Comparison of ENCODE assay signal across 16 cellular contexts in the genomic region with DNA sequence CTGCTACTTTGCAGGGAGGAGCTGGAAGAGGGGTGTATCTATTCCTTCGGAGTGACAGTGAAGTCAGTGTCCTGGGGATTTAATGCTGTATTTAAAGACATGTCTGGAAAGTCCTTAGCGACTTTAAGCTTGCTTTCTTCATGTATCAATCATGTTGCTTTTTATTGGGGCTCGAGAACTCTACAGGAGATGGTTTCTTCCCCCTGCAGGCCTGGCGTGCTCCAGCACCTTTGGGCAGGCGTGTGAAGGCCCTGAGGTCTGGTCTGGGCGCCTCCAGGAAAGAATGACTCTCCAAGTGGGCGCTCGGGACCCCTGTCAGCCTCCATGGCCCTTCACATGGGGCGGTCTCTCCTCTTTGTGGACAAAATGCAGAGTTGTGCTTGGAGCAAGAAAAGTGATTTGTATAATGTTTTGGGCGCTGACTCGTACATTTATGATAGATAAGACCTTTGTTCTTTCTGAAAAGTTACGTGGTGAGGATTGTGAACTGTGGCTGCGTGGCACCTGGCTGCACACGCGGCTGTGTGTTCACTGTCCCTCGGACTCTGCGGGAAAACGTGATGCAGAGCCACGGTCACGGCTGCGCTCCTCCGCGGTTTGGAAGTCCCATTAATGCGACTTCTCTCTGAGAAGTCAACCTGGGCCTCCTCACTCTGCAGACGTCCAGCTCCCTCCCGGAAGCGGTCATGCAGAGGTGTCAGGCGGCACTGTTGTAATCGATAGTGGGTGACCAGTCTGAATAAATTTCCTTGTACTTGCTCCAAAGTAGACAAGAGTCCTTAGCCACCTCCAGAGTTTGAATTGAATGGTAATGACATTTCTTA.
DNase-seq lines count a peak whose midpoint lies in the region; ATAC-seq and TF ChIP-seq lines count a peak whose summit lies in the region.
"Had no signal": no experiment of that assay in that cellular context is flagged by ENCODE, and none has a peak within 500 bp of the region (broad histone marks: within the 10 kb centered on the region; RNA-seq: fewer than 3 reads in every experiment).

No MANE protein-coding gene starts in this region.

- peak overlapping the region in 2 of 3 experiments; percentile 13 to 50 for H3K27ac Mint-ChIP-seq in nephron
- H3K27ac Mint-ChIP-seq in activated CD8-positive, alpha-beta memory T cell treated with anti-CD3 and anti-CD28 coated beads, Interleukin-2, amount 10 ng/mL, durations not matched to agents 7 days and 5 days, result no peak overlapping the region
- H3K27ac Mint-ChIP-seq in GM23338, result no peak overlapping the region
- H3K27ac Mint-ChIP-seq: activated CD4-positive, alpha-beta memory T cell treated with anti-CD3 and anti-CD28 coated beads for 36 hours; activated T-helper 1 cell treated with anti-CD3 and anti-CD28 coated beads, Interleukin-12 subunit alpha, Interleukin-12 subunit beta, Interleukin-2, Interleukin-4 antibody, amounts not matched to agents 30 ng/mL and 10 ng/mL and 1 ng/mL, durations not matched to agents 14 hours and 24 hours and 36 hours had no signal

- H3K4me3 Mint-ChIP-seq in nephron, result no peak overlapping the region
- no peak overlapping the region for H3K4me3 Mint-ChIP-seq in activated CD8-positive, alpha-beta memory T cell treated with anti-CD3 and anti-CD28 coated beads, Interleukin-2, amount 10 ng/mL, durations not matched to agents 7 days and 5 days
- no peak overlapping the region for H3K4me3 Mint-ChIP-seq in GM23338
- H3K4me3 Mint-ChIP-seq: activated CD4-positive, alpha-beta memory T cell treated with anti-CD3 and anti-CD28 coated beads for 36 hours; activated T-helper 1 cell treated with anti-CD3 and anti-CD28 coated beads, Interleukin-12 subunit alpha, Interleukin-12 subunit beta, Interleukin-2, Interleukin-4 antibody, amounts not matched to agents 30 ng/mL and 10 ng/mL and 1 ng/mL, durations not matched to agents 14 hours and 24 hours and 36 hours had no signal

- H3K4me1 Mint-ChIP-seq in nephron (peaks cover 39% of the 10 kb centered on the region), GM23338 (peaks cover 11% of the 10 kb centered on the region)
- H3K4me1 Mint-ChIP-seq in activated CD8-positive, alpha-beta memory T cell treated with anti-CD3 and anti-CD28 coated beads, Interleukin-2, amount 10 ng/mL, durations not matched to agents 7 days and 5 days, result peaks cover 38% of the 10 kb centered on the region

- no peaks in the 10 kb centered on the region for H3F3A ChIP-seq in GM23338 (replicated peaks; ENCODE audit: low read depth)

- CTCF ChIA-PET in activated CD8-positive, alpha-beta memory T cell treated with anti-CD3 and anti-CD28 coated beads, Interleukin-2, amount 10 ng/mL, durations not matched to agents 7 days and 5 days (lab: Charles Lee), result no interaction called here

- WGBS in right cardiac atrium, result 83% methylated on average over 29 of the region's 29 CpGs

- no peak overlapping the region for H3K4me2 ChIP-seq in GM23338

- H3K4me3 ChIP-seq in right cardiac atrium (ENCODE audit: low read length) (no peak overlapping the region), left ventricle myocardium inferior (no peak overlapping the region), epithelial cell of proximal tubule (ENCODE audit: low read depth, low read length) (no peak overlapping the region), GM23338 (no peak overlapping the region)
- H3K4me3 ChIP-seq: heart right ventricle had no signal

- H3K27ac ChIP-seq in right cardiac atrium (ENCODE audit: low read length), result no peak overlapping the region
- no peak overlapping the region for H3K27ac ChIP-seq in left ventricle myocardium inferior (replicated peaks)
- H3K27ac ChIP-seq in GM23338 (ENCODE audit: low read depth), result no peak overlapping the region
- H3K27ac ChIP-seq: heart right ventricle had no signal

- H3K9me3 Mint-ChIP-seq in nephron (no peaks in the 10 kb centered on the region), GM23338 (no peaks in the 10 kb centered on the region)
- no peaks in the 10 kb centered on the region for H3K9me3 Mint-ChIP-seq in activated CD8-positive, alpha-beta memory T cell treated with anti-CD3 and anti-CD28 coated beads, Interleukin-2, amount 10 ng/mL, durations not matched to agents 7 days and 5 days (ENCODE audit: low read depth)
- H3K9me3 Mint-ChIP-seq: activated CD4-positive, alpha-beta memory T cell treated with anti-CD3 and anti-CD28 coated beads for 36 hours; activated T-helper 1 cell treated with anti-CD3 and anti-CD28 coated beads, Interleukin-12 subunit alpha, Interleukin-12 subunit beta, Interleukin-2, Interleukin-4 antibody, amounts not matched to agents 30 ng/mL and 10 ng/mL and 1 ng/mL, durations not matched to agents 14 hours and 24 hours and 36 hours had no signal

- no peaks in the 10 kb centered on the region for H3K4me1 ChIP-seq in right cardiac atrium (ENCODE audit: control insufficient read depth, insufficient read depth, low read length)
- H3K4me1 ChIP-seq in left ventricle myocardium inferior, result no peaks in the 10 kb centered on the region
- H3K4me1 ChIP-seq in GM23338 (ENCODE audit: insufficient read depth), result no peaks in the 10 kb centered on the region
- H3K4me1 ChIP-seq: heart right ventricle had no signal

- H3K27me3 ChIP-seq in right cardiac atrium (ENCODE audit: control insufficient read depth, insufficient read depth) (no peaks in the 10 kb centered on the region), left ventricle myocardium inferior (ENCODE audit: low read depth) (no peaks in the 10 kb centered on the region), GM23338 (ENCODE audit: insufficient read depth) (no peaks in the 10 kb centered on the region)
- H3K27me3 ChIP-seq: heart right ventricle had no signal

- no peaks in the 10 kb centered on the region for H4K20me1 ChIP-seq in GM23338 (replicated peaks; ENCODE audit: insufficient read depth)

- no peaks in the 10 kb centered on the region for H3K9me2 ChIP-seq in GM23338 (ENCODE audit: insufficient read depth)

- no peak for ATAC-seq in right cardiac atrium
- no peak for ATAC-seq in activated CD8-positive, alpha-beta memory T cell treated with anti-CD3 and anti-CD28 coated beads, Interleukin-2, amount 10 ng/mL, durations not matched to agents 7 days and 5 days
- no peak for ATAC-seq in GM23338
- ATAC-seq: heart right ventricle had no signal

- H3K27me3 Mint-ChIP-seq in nephron (ENCODE audit: low read depth) (peaks cover 3% of the 10 kb centered on the region), GM23338 (ENCODE audit: insufficient read depth, low read depth, poor library complexity) (peaks cover 10% of the 10 kb centered on the region)
- no peaks in the 10 kb centered on the region for H3K27me3 Mint-ChIP-seq in activated CD8-positive, alpha-beta memory T cell treated with anti-CD3 and anti-CD28 coated beads, Interleukin-2, amount 10 ng/mL, durations not matched to agents 7 days and 5 days
- H3K27me3 Mint-ChIP-seq: activated CD4-positive, alpha-beta memory T cell treated with anti-CD3 and anti-CD28 coated beads for 36 hours had no signal

- no peak overlapping the region for H2AFZ ChIP-seq in GM23338

- H3K36me3 Mint-ChIP-seq in nephron (ENCODE audit: low read depth) (no peaks in the 10 kb centered on the region), GM23338 (ENCODE audit: low read depth) (no peaks in the 10 kb centered on the region)
- no peaks in the 10 kb centered on the region for H3K36me3 Mint-ChIP-seq in activated CD8-positive, alpha-beta memory T cell treated with anti-CD3 and anti-CD28 coated beads, Interleukin-2, amount 10 ng/mL, durations not matched to agents 7 days and 5 days
- H3K36me3 Mint-ChIP-seq: activated CD4-positive, alpha-beta memory T cell treated with anti-CD3 and anti-CD28 coated beads for 36 hours had no signal

- H3K9me3 ChIP-seq in right cardiac atrium (ENCODE audit: control insufficient read depth, low read length), result no peaks in the 10 kb centered on the region
- H3K9me3 ChIP-seq in left ventricle myocardium inferior (replicated peaks), result no peaks in the 10 kb centered on the region
- H3K9me3 ChIP-seq: heart right ventricle had no signal

- H3K36me3 ChIP-seq in left ventricle myocardium inferior, result no peaks in the 10 kb centered on the region
- no peaks in the 10 kb centered on the region for H3K36me3 ChIP-seq in GM23338 (ENCODE audit: insufficient read depth)
- H3K36me3 ChIP-seq: heart right ventricle had no signal

- intact Hi-C loops in right cardiac atrium (cut with DNase I) (no loop called here), left ventricle myocardium inferior (cut with micrococcal nuclease) (no loop called here)

- H3K79me2 ChIP-seq in GM23338 (replicated peaks; ENCODE audit: insufficient read depth), result no peaks in the 10 kb centered on the region

- TF ChIP-seq CTCF in left ventricle myocardium inferior (IDR thresholded peaks at IDR 0.05; ENCODE audit: borderline replicate concordance) (no peak), epithelial cell of proximal tubule (conservative IDR thresholded peaks at IDR 0.05; ENCODE audit: low read depth, low read length) (peak; percentile 17), nephron (IDR thresholded peaks at IDR 0.05; ENCODE audit: unreplicated experiment in 3 of 3) (no peak), GM23338 (conservative IDR thresholded peaks at IDR 0.05; ENCODE audit: low read depth in 2 of 2) (no peak)

- DNase-seq in right cardiac atrium (peak in 2 of 3 donors; percentile 19 to 26), left ventricle myocardium inferior (no peak), epithelial cell of proximal tubule (ENCODE audit: low read depth) (no peak), GM23338 (ENCODE audit: low spot score) (no peak), KG1 (lab: John Stamatoyannopoulos, UW) (no peak), NAMALWA (ENCODE audit: low spot score) (no peak)
- DNase-seq in activated CD8-positive, alpha-beta memory T cell treated with anti-CD3 and anti-CD28 coated beads, Interleukin-2, amount 10 ng/mL, durations not matched to agents 7 days and 5 days, result no peak
- DNase-seq: activated CD4-positive, alpha-beta memory T cell treated with anti-CD3 and anti-CD28 coated beads for 36 hours; midbrain; NCI-H1694; NK-92 treated with Interleukin-12 subunit alpha and Interleukin-12 subunit beta, amount 100 ng/mL, for 24 hours; RPMI8226; stimulated activated CD4-positive, alpha-beta T cell treated with anti-CD3 and anti-CD28 coated beads, Interleukin-2, amount 100 ng/mL, for 24 hours had no signal

Comparison
In these comparisons a context has a peak if more than half of its experiments do, and no peak if none do; other contexts are left out.
1. DNase-seq: peak in right cardiac atrium (2 of 3); none in left ventricle myocardium inferior (single experiment), epithelial cell of proximal tubule (single experiment), activated CD8-positive, alpha-beta memory T cell treated with anti-CD3 and anti-CD28 coated beads, Interleukin-2, amount 10 ng/mL, durations not matched to agents 7 days and 5 days (single experiment), GM23338 (single experiment), KG1 (single experiment) and NAMALWA (single experiment).
2. H3K27ac Mint-ChIP-seq: peak in nephron (2 of 3); none in activated CD8-positive, alpha-beta memory T cell treated with anti-CD3 and anti-CD28 coated beads, Interleukin-2, amount 10 ng/mL, durations not matched to agents 7 days and 5 days (single experiment) and GM23338 (single experiment).